In the genomic region with DNA sequence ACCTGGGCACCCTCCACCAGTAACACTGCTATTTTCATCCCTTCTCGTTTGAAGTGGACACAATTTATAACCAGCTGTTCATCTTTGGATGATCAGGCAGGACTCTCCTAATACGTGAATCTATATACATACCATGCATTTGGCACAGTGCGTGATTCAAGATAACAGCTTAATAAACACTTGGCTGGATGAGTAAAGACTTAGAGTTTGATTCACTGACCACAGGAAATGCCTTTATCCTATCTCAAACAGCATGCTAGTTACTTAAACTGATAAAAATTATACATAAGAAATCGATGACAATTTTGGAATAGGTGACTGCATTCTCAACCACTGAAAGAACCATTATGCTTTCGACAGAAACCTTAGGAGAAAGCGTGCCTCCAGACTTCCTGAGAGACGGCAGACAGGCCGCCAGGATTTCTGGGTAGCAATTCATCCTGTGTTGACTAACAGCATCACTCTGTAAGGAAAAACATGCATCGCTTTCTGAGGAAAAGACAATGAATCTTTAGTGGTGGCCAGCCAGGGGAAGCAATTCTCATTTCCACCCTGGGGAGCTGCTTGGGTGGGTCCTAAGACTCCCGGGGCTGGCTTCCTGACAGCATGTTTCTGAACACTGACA, we compare ENCODE assay signal across 8 cellular contexts. TPM values are rescaled to one million over a fixed set of nuclear protein-coding genes. Genes with fewer than 3 reads are reported as not detected.
DNase-seq lines count a peak whose midpoint lies in the region; ATAC-seq, FAIRE-seq and TF ChIP-seq lines count a peak whose summit lies in the region.

No MANE protein-coding gene starts in this region.

- POLR2A ChIA-PET in CD8-positive, alpha-beta T cell (lab: Charles Lee) = no interaction called here
- POLR2A ChIA-PET in IMR-90 (lab: Charles Lee; ENCODE audit: unreplicated experiment) = no interaction called here
- POLR2A ChIA-PET in K562 (lab: Yijun Ruan, JAX) = no interaction called here

- H3K9ac ChIP-seq in IMR-90 (ENCODE audit: low read depth, low read length) (peak overlapping the region; percentile 29), K562 (ENCODE audit: insufficient read depth in 1 of 2, low read depth in 2 of 2, low read length in 2 of 2) (no peak overlapping the region)

- H3K79me1 ChIP-seq in IMR-90 (ENCODE audit: low read depth in 1 of 2, low read length in 2 of 2) = peaks cover 0 to 25% of the 10 kb centered on the region in 2 experiments; a peak in 3 of 4 replicates

- no peak for TF ChIP-seq RAD21 in IMR-90 (IDR thresholded peaks at IDR 0.05; ENCODE audit: low read length)
- TF ChIP-seq RAD21 in K562 (CRISPR knock-in tag; conservative IDR thresholded peaks at IDR 0.05 in 1 of 2, IDR thresholded peaks at IDR 0.05 in 1 of 2) = no peak

- DNase-seq in CD8-positive, alpha-beta T cell = no peak
- DNase-seq in IMR-90 (peak; percentile 96), K562 (ENCODE audit: extremely low read depth in 1 of 4, low spot score in 3 of 4) (no peak), GF-D8 (lab: John Stamatoyannopoulos, UW) (no peak), NCI-H1092 treated with DMSO at 0.1 percent for 48 hours (lab: John Stamatoyannopoulos, UW) (no peak), GM19238 (ENCODE audit: insufficient read length, low spot score) (no peak)

- H3K18ac ChIP-seq in IMR-90 (ENCODE audit: low read depth, low read length) = peak overlapping the region; percentile 54

- dilution Hi-C loops in IMR-90 (cut with HindIII; ENCODE audit: low sequenced_read_pairs, unreplicated experiment) = no loop called here

- no peaks in the 10 kb centered on the region for H3K9me3 Mint-ChIP-seq in CD8-positive, alpha-beta T cell

- no peaks in the 10 kb centered on the region for H3K79me2 ChIP-seq in K562 (ENCODE audit: control insufficient read depth, insufficient read depth, low read length)

- H3K27ac Mint-ChIP-seq in CD8-positive, alpha-beta T cell = peak overlapping the region; percentile 69

- peak overlapping the region; percentile 87 for H3K56ac ChIP-seq in IMR-90 (ENCODE audit: extremely low read depth, insufficient read depth, low read length)

- BruUV-seq in IMR-90 (replicated peaks; lab: Mats Ljungman, UMichigan) (no TSS peak), K562 (replicated peaks; lab: Mats Ljungman, UMichigan) (no TSS peak)

- H2BK20ac ChIP-seq in IMR-90 (ENCODE audit: low read depth, low read length) = peak overlapping the region; percentile 90

- in situ Hi-C loops in IMR-90 (cut with MboI; ENCODE audit: low sequenced_read_pairs) = loop anchor here (25.0 kb wide), 1 partner anchor 828 kb away; no protein-coding TSS in a partner anchor
- in situ Hi-C loops in K562 (cut with MboI) = no loop called here

- no peak overlapping the region for H3K27ac ChIP-seq in CD8-positive, alpha-beta T cell (ENCODE audit: low read depth, low read length)
- peak overlapping the region; percentile 85 for H3K27ac ChIP-seq in IMR-90 (ENCODE audit: insufficient read depth, low read length)
- no peak overlapping the region for H3K27ac ChIP-seq in K562 (ENCODE audit: extremely low read depth, low read depth, low read length)
- peak overlapping the region; percentile 7 for H3K27ac ChIP-seq in mesodermal cell (ENCODE audit: low read depth, low read length, severe bottlenecking)

- H2AFZ ChIP-seq in IMR-90 (replicated peaks; ENCODE audit: low read length, poor library complexity) = peak overlapping the region; percentile 76
- H2AFZ ChIP-seq in K562 (ENCODE audit: low read depth, low read length) = no peak overlapping the region

- peak overlapping the region; percentile 9 to 77; a peak in 3 of 4 replicates for H4K8ac ChIP-seq in IMR-90 (ENCODE audit: low read depth in 2 of 2, low read length in 2 of 2)

- peak overlapping the region; percentile 46; the same call in 1 of the 2 replicates for H4K5ac ChIP-seq in IMR-90 (ENCODE audit: low read depth, low read length)

- peak; percentile 55 for FAIRE-seq in K562 (lab: Jason Lieb, UNC)

- H3K4ac ChIP-seq in IMR-90 (ENCODE audit: low read depth, low read length) = peak overlapping the region; percentile 90

- no CpG with 5 or more reads among the region's 10 CpGs for WGBS in IMR-90 (ENCODE audit: extremely low coverage in 2 of 2, insufficient read length in 1 of 2), 2 experiments
- 14% methylated on average over 10 of the region's 10 CpGs for WGBS in K562 (ENCODE audit: insufficient coverage, low coverage, missing lambda C conversion rate)
- 42 to 51% methylated on average over 7 to 9 of the region's 10 CpGs for WGBS in mesodermal cell (ENCODE audit: insufficient coverage in 2 of 2), 2 experiments

- H3K27me3 ChIP-seq in CD8-positive, alpha-beta T cell (ENCODE audit: insufficient read depth, low read length) = no peaks in the 10 kb centered on the region
- H3K27me3 ChIP-seq in IMR-90 (ENCODE audit: control insufficient read depth, insufficient read depth, low read length) = no peaks in the 10 kb centered on the region
- H3K27me3 ChIP-seq in K562 (ENCODE audit: control insufficient read depth in 2 of 2, insufficient read depth in 2 of 2, low read length in 2 of 2) = peaks cover 46 to 47% of the 10 kb centered on the region in 2 experiments

- H3K4me1 ChIP-seq in CD8-positive, alpha-beta T cell (ENCODE audit: insufficient read depth, low read length) = peaks cover 67% of the 10 kb centered on the region
- H3K4me1 ChIP-seq in IMR-90 (ENCODE audit: control insufficient read depth, insufficient read depth, low read length) (peaks cover 22% of the 10 kb centered on the region), K562 (replicated peaks in 1 of 2; ENCODE audit: control insufficient read depth in 2 of 2, insufficient read depth in 2 of 2, low read length in 2 of 2) (peaks cover 0 to 19% of the 10 kb centered on the region in 2 experiments; a peak in 2 of 5 replicates), mesodermal cell (ENCODE audit: control insufficient read depth, insufficient read depth, low read length, poor library complexity, severe bottlenecking) (peaks cover 33% of the 10 kb centered on the region)

- H3K4me1 Mint-ChIP-seq in CD8-positive, alpha-beta T cell (ENCODE audit: low read depth) = peaks cover 62% of the 10 kb centered on the region

- no peak for TF ChIP-seq CTCF in CD8-positive, alpha-beta T cell (IDR thresholded peaks at IDR 0.05)
- no peak for TF ChIP-seq CTCF in IMR-90 (conservative IDR thresholded peaks at IDR 0.05; ENCODE audit: low read depth, low read length)
- TF ChIP-seq CTCF in K562 (IDR thresholded peaks at IDR 0.05 in 2 of 3, conservative IDR thresholded peaks at IDR 0.05 in 1 of 3; ENCODE audit: insufficient read depth in 2 of 3, low read depth in 1 of 3, low read length in 3 of 3) = no peak

- TF ChIP-seq POLR2A in IMR-90 (IDR thresholded peaks at IDR 0.05; ENCODE audit: low read depth, low read length) (peak; percentile 29; the same call in 1 of the 2 replicates), K562 (conservative IDR thresholded peaks at IDR 0.05) (no peak)

- H4K20me1 ChIP-seq in IMR-90 (ENCODE audit: insufficient read depth, low read length) (no peaks in the 10 kb centered on the region), K562 (replicated peaks; ENCODE audit: control insufficient read depth, insufficient read depth, low read length) (peaks cover 3% of the 10 kb centered on the region)

- no peak for ATAC-seq in CD8-positive, alpha-beta T cell
- ATAC-seq in IMR-90 (ENCODE audit: low read depth) (peak; percentile 62), K562 (no peak), GM18517 (IDR thresholded peaks at IDR 0.05; ENCODE audit: unreplicated experiment) (no peak)

- H3K4me2 ChIP-seq in IMR-90 (ENCODE audit: low read depth, low read length) (peak overlapping the region; percentile 74), K562 (ENCODE audit: insufficient read depth, low read length) (no peak overlapping the region)

- H3K4me3 ChIP-seq in CD8-positive, alpha-beta T cell (ENCODE audit: low read depth, low read length) = no peak overlapping the region
- H3K4me3 ChIP-seq in IMR-90 (ENCODE audit: insufficient read depth, low read depth, low read length) = peak overlapping the region; percentile 23; the same call in 1 of the 2 replicates
- no peak overlapping the region for H3K4me3 ChIP-seq in K562
- no peak overlapping the region for H3K4me3 ChIP-seq in mesodermal cell (ENCODE audit: extremely low read depth, insufficient read depth, low read length, poor library complexity, severe bottlenecking)

- peak overlapping the region; percentile 61; the same call in 1 of the 2 replicates for H3K14ac ChIP-seq in IMR-90 (replicated peaks; ENCODE audit: low read depth, low read length)

- intact Hi-C loops in CD8-positive, alpha-beta T cell (cut with DNase I, micrococcal nuclease) = loop anchor here (5.0 to 10.0 kb wide), 6 partner anchors 255 to 1175 kb away; a partner anchor contains a TSS
- intact Hi-C loops in IMR-90 (cut with micrococcal nuclease) (no loop called here), K562 (cut with micrococcal nuclease) (no loop called here)

- H3K36me3 Mint-ChIP-seq in CD8-positive, alpha-beta T cell = no peaks in the 10 kb centered on the region

- peak overlapping the region; percentile 80 for H2AK9ac ChIP-seq in IMR-90 (replicated peaks; ENCODE audit: low read depth, low read length, poor library complexity)

- no peaks in the 10 kb centered on the region for H3K36me3 ChIP-seq in CD8-positive, alpha-beta T cell (ENCODE audit: insufficient read depth, low read length)
- H3K36me3 ChIP-seq in IMR-90 (ENCODE audit: control insufficient read depth, insufficient read depth, low read length) (no peaks in the 10 kb centered on the region), K562 (ENCODE audit: control insufficient read depth, insufficient read depth, low read length) (no peaks in the 10 kb centered on the region), mesodermal cell (ENCODE audit: control insufficient read depth, insufficient read depth, low read length) (no peaks in the 10 kb centered on the region)

- H2BK15ac ChIP-seq in IMR-90 (ENCODE audit: low read depth, low read length) = no peak overlapping the region

- H3K9me3 ChIP-seq in CD8-positive, alpha-beta T cell (ENCODE audit: low read length) = no peaks in the 10 kb centered on the region
- H3K9me3 ChIP-seq in IMR-90 (ENCODE audit: control insufficient read depth, insufficient read depth, low read length) (no peaks in the 10 kb centered on the region), K562 (replicated peaks; ENCODE audit: control insufficient read depth, insufficient read depth, low read depth, low read length) (no peaks in the 10 kb centered on the region), mesodermal cell (ENCODE audit: control insufficient read depth, low read length) (no peaks in the 10 kb centered on the region)

- H3K27me3 Mint-ChIP-seq in CD8-positive, alpha-beta T cell (ENCODE audit: low read depth) = no peaks in the 10 kb centered on the region

- TF ChIP-seq EP300 in K562 (IDR thresholded peaks at IDR 0.05; ENCODE audit: low read length) = no peak

- H3K9me1 ChIP-seq in IMR-90 (ENCODE audit: insufficient read depth, low read length) = peaks cover 5% of the 10 kb centered on the region
- no peaks in the 10 kb centered on the region for H3K9me1 ChIP-seq in K562 (ENCODE audit: control insufficient read depth, insufficient read depth, low read length)

- peak overlapping the region; percentile 81 for H2BK120ac ChIP-seq in IMR-90 (ENCODE audit: low read depth, low read length)

- peak overlapping the region; percentile 91 for H2BK5ac ChIP-seq in IMR-90 (ENCODE audit: low read depth, low read length, poor library complexity, severe bottlenecking)

- H2AK5ac ChIP-seq in IMR-90 (ENCODE audit: low read depth, low read length) = peak overlapping the region; percentile 23; the same call in 1 of the 2 replicates

- H4K91ac ChIP-seq in IMR-90 (ENCODE audit: insufficient read depth, low read depth, low read length) = peak overlapping the region; percentile 82

- H3K23ac ChIP-seq in IMR-90 (ENCODE audit: low read depth, low read length) = peak overlapping the region; percentile 85

- CTCF ChIA-PET in CD8-positive, alpha-beta T cell (lab: Charles Lee) = interaction anchor here (1.3 kb wide), 1 partner anchor 19 kb away, joined by 3 read pairs; no protein-coding TSS in a partner anchor
- CTCF ChIA-PET in IMR-90 (lab: Yijun Ruan, JAX) (interaction anchor here (1.3 kb wide), 1 partner anchor 19 kb away, joined by 3 read pairs; no protein-coding TSS in a partner anchor), K562 (lab: Yijun Ruan, JAX; ENCODE audit: low intra/inter-chr PET ratio) (no interaction called here)

- H3K4me3 Mint-ChIP-seq in CD8-positive, alpha-beta T cell = no peak overlapping the region

RNA-seq across cellular contexts. Expression of a gene that starts 9.7 kb away (rescaled TPM):
- 10 to 100 TPM; 11.6 to 12.7 TPM for total RNA-seq in CD8-positive, alpha-beta T cell
- 63.9 and 85.9 TPM in 2 replicates for total RNA-seq in IMR-90 (2012; rRNA removed)
- 103 and 134 TPM in 2 replicates for polyA plus RNA-seq in IMR-90 (2012; rRNA removed)
- 101 and 125 TPM in 2 replicates for polyA plus RNA-seq in IMR-90 (2012; cell fraction: cytosol; rRNA removed)
- polyA plus RNA-seq in IMR-90 (2012; cell fraction: nucleus; rRNA removed; ENCODE audit: low replicate concordance) = 35.7 and 44.4 TPM in 2 replicates
- total RNA-seq in K562 (2011; cell fraction: chromatin; rRNA removed; ENCODE audit: low replicate concordance) = 26.7 and 58.3 TPM in 2 replicates
- 61.8 and 76.9 TPM in 2 replicates for total RNA-seq in K562 (2011; cell fraction: nucleolus; rRNA removed)
- total RNA-seq in K562 (2011; cell fraction: nucleoplasm; rRNA removed) = 52.0 and 86.6 TPM in 2 replicates
- 120 and 124 TPM in 2 replicates for total RNA-seq in K562 (2014; rRNA removed)
- total RNA-seq in K562 (2014; rRNA removed; fragmentation: Illumina TruSeq; extraction: Trizol) = 78.3 and 79.2 TPM in 2 replicates
- 98.6 and 111 TPM in 2 replicates for total RNA-seq in K562 (2015; rRNA removed; fragmentation: Illumina TruSeq; extraction: Trizol)
- total RNA-seq in K562 (2021) = 99.7 and 108 TPM in 2 replicates
- 126 and 153 TPM in 2 replicates for polyA plus RNA-seq in K562 (2011; rRNA removed)
- polyA plus RNA-seq in K562 (2011; cell fraction: cytosol; rRNA removed) = 98.6 and 153 TPM in 2 replicates
- 99.5 and 103 TPM in 2 replicates for polyA plus RNA-seq in K562 (2011; cell fraction: nucleus; rRNA removed)
- 83.2 and 123 TPM in 2 replicates for polyA plus RNA-seq in K562 (2012)
- polyA plus RNA-seq in K562 (2014; fragmentation: Illumina TruSeq; extraction: Trizol) = 120 and 123 TPM in 2 replicates
- 100 to 1,000 TPM; 550 to 557 TPM for polyA plus RNA-seq in K562 (2014; fragmentation: Nextera tagmentation; extraction: Ambion mirVana)
- 184 and 199 TPM in 2 replicates for polyA plus RNA-seq in K562 (2014; rRNA removed)
- 53.5 and 58.0 TPM in 2 replicates for polyA minus RNA-seq in K562 (2011; rRNA and poly(A)+ RNA removed)
- polyA minus RNA-seq in K562 (2011; cell fraction: cytosol; rRNA and poly(A)+ RNA removed) = 31.9 and 33.4 TPM in 2 replicates
- polyA minus RNA-seq in K562 (2011; cell fraction: nucleus; rRNA and poly(A)+ RNA removed) = 37.2 and 53.5 TPM in 2 replicates
- polyA plus RNA-seq in mesodermal cell (2013, experiment 1 of 2) = 74.1 TPM
- polyA plus RNA-seq in mesodermal cell (2013, experiment 2 of 2) = 66.8 TPM

RNA-seq across cellular contexts. Expression of a gene that starts 11.3 kb away (rescaled TPM):
- total RNA-seq in CD8-positive, alpha-beta T cell = 10 to 100 TPM; 16.5 to 19.8 TPM
- 10.4 and 26.9 TPM in 2 replicates for total RNA-seq in IMR-90 (2012; rRNA removed)
- polyA plus RNA-seq in IMR-90 (2012; rRNA removed) = 69.0 and 119 TPM in 2 replicates
- 70.7 and 121 TPM in 2 replicates for polyA plus RNA-seq in IMR-90 (2012; cell fraction: cytosol; rRNA removed)
- 19.3 and 45.4 TPM in 2 replicates for polyA plus RNA-seq in IMR-90 (2012; cell fraction: nucleus; rRNA removed; ENCODE audit: low replicate concordance)
- 19.2 and 34.5 TPM in 2 replicates for total RNA-seq in K562 (2011; cell fraction: chromatin; rRNA removed; ENCODE audit: low replicate concordance)
- total RNA-seq in K562 (2011; cell fraction: nucleolus; rRNA removed) = 50.4 and 58.7 TPM in 2 replicates
- total RNA-seq in K562 (2011; cell fraction: nucleoplasm; rRNA removed) = 40.3 and 48.3 TPM in 2 replicates
- total RNA-seq in K562 (2014; rRNA removed) = 187 and 258 TPM in 2 replicates
- 61.1 and 77.0 TPM in 2 replicates for total RNA-seq in K562 (2014; rRNA removed; fragmentation: Illumina TruSeq; extraction: Trizol)
- total RNA-seq in K562 (2015; rRNA removed; fragmentation: Illumina TruSeq; extraction: Trizol) = 154 and 169 TPM in 2 replicates
- total RNA-seq in K562 (2021) = 97.2 and 104 TPM in 2 replicates
- polyA plus RNA-seq in K562 (2011; rRNA removed) = 52.7 and 54.7 TPM in 2 replicates
- polyA plus RNA-seq in K562 (2011; cell fraction: cytosol; rRNA removed) = 172 and 193 TPM in 2 replicates
- polyA plus RNA-seq in K562 (2011; cell fraction: nucleus; rRNA removed) = 53.4 and 60.6 TPM in 2 replicates
- 123 and 325 TPM in 2 replicates for polyA plus RNA-seq in K562 (2012)
- 73.1 and 114 TPM in 2 replicates for polyA plus RNA-seq in K562 (2014; fragmentation: Illumina TruSeq; extraction: Trizol)
- 10 to 100 TPM; 36.1 to 67.5 TPM for polyA plus RNA-seq in K562 (2014; fragmentation: Nextera tagmentation; extraction: Ambion mirVana)
- 238 and 291 TPM in 2 replicates for polyA plus RNA-seq in K562 (2014; rRNA removed)
- 23.4 and 29.5 TPM in 2 replicates for polyA minus RNA-seq in K562 (2011; rRNA and poly(A)+ RNA removed)
- 51.9 and 68.1 TPM in 2 replicates for polyA minus RNA-seq in K562 (2011; cell fraction: cytosol; rRNA and poly(A)+ RNA removed)
- 27.2 and 41.0 TPM in 2 replicates for polyA minus RNA-seq in K562 (2011; cell fraction: nucleus; rRNA and poly(A)+ RNA removed)
- 64.1 TPM for polyA plus RNA-seq in mesodermal cell (2013, experiment 1 of 2)
- 55.5 TPM for polyA plus RNA-seq in mesodermal cell (2013, experiment 2 of 2)

Comparison
In these comparisons a context has a peak if more than half of its experiments do, and no peak if none do; other contexts are left out.
1. H3K27ac ChIP-seq: peak in IMR-90 (single experiment) and mesodermal cell (single experiment); none in CD8-positive, alpha-beta T cell (single experiment) and K562 (single experiment).
2. intact Hi-C loops: an anchor here in CD8-positive, alpha-beta T cell (5.0 to 10.0 kb wide); none called in IMR-90 and K562.